In the genomic region with DNA sequence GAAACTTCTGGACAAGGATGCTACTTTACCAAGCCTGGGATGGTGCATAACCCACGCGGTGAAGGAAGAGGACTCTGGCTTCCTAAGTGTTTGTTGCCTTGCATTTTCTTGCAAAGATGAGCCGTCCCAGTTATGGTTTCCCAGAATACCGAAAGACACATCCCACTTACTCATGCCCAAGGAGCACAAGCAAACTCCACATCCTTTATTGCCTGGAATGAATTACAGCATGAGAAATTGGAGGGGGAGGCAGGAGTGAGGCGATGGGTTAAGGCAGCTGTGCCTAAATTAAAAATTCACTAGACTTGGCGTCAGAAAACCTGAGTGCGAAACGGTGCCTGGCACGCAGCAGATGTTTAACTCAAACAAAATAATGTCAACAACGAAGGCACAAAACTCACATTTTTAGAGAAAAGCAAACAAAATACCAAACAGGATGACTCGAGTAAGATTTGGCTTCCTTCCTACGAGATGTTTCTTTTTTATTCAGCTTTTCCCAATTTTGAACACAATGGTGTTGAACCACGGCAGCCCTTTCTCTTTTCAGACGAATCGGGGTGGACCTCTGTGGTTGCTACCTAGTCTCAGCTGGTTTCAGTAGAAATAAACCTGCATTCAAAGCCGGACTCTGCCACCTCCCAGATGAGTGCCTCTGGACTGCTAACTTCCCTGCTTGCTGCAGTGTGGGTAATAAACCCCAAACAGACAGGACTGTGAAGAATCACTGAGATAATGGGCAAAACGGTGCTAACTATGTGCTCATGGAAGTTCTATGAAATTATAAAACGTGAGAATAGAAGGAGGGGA, we compare ENCODE assay signal across 9 cellular contexts.
DNase-seq lines count a peak whose midpoint lies in the region; ATAC-seq, FAIRE-seq and TF ChIP-seq lines count a peak whose summit lies in the region.
"Had no signal": no experiment of that assay in that cellular context is flagged by ENCODE, and none has a peak within 500 bp of the region (broad histone marks: within the 10 kb centered on the region; RNA-seq: fewer than 3 reads in every experiment).

No MANE protein-coding gene starts in this region.

- H3K27ac Mint-ChIP-seq in HFFc6: no peak overlapping the region
- H3K27ac Mint-ChIP-seq: T-helper 17 cell had no signal

- H3K4me3 ChIP-seq in bronchial epithelial cell (ENCODE audit: low read depth, low read length) (no peak overlapping the region), right lobe of liver (no peak overlapping the region), thyroid gland (replicated peaks in 1 of 3) (no peak overlapping the region)

- H3K27ac ChIP-seq in right lobe of liver: no peak overlapping the region
- H3K27ac ChIP-seq in thyroid gland: peak overlapping the region in 2 of 3 donors; percentile 34 to 49

- H3K27me3 ChIP-seq in bronchial epithelial cell (ENCODE audit: control insufficient read depth, insufficient read depth, low read length): no peaks in the 10 kb centered on the region
- H3K27me3 ChIP-seq in right lobe of liver: peaks cover 0 to 4% of the 10 kb centered on the region in 2 donors
- no peaks in the 10 kb centered on the region for H3K27me3 ChIP-seq in thyroid gland

- FAIRE-seq in bronchial epithelial cell (lab: Jason Lieb, UNC) (peak; percentile 82), H54 (lab: Jason Lieb, UNC) (no peak)

- DNase-seq in HFFc6 (no peak), bronchial epithelial cell (ENCODE audit: low read depth) (no peak), right lobe of liver (peak; percentile 44 to 67 (median 67)), thyroid gland (no peak), T-helper 2 cell (no peak), H54 (ENCODE audit: insufficient read length, low spot score) (no peak)
- DNase-seq: activated CD8-positive, alpha-beta memory T cell treated with anti-CD3 and anti-CD28 coated beads for 24 hours; T-helper 17 cell had no signal

- H3K9me3 ChIP-seq in right lobe of liver (no peaks in the 10 kb centered on the region), thyroid gland (no peaks in the 10 kb centered on the region)

- H3K9me3 Mint-ChIP-seq in HFFc6: no peaks in the 10 kb centered on the region

- H3K4me1 ChIP-seq in right lobe of liver (peaks cover 0 to 19% (median 2%) of the 10 kb centered on the region in 4 donors), thyroid gland (peaks cover 10 to 28% of the 10 kb centered on the region in 2 donors)

- peak overlapping the region; percentile 16; the same call in 1 of the 2 replicates for H3K4me3 Mint-ChIP-seq in HFFc6
- H3K4me3 Mint-ChIP-seq: T-helper 17 cell had no signal

- H3K36me3 ChIP-seq in bronchial epithelial cell (ENCODE audit: control insufficient read depth, insufficient read depth, low read length): no peaks in the 10 kb centered on the region
- no peaks in the 10 kb centered on the region for H3K36me3 ChIP-seq in right lobe of liver
- no peaks in the 10 kb centered on the region for H3K36me3 ChIP-seq in thyroid gland

- no peaks in the 10 kb centered on the region for H3K36me3 Mint-ChIP-seq in HFFc6 (ENCODE audit: low read depth)

- H3K27me3 Mint-ChIP-seq in HFFc6 (ENCODE audit: insufficient read depth): peaks cover 50% of the 10 kb centered on the region

- intact Hi-C loops in right lobe of liver (cut with DNase I) (no loop called here), thyroid gland (cut with DNase I) (no loop called here)

- no peak for TF ChIP-seq POLR2A in right lobe of liver (IDR thresholded peaks at IDR 0.05)
- no peak for TF ChIP-seq POLR2A in thyroid gland (IDR thresholded peaks at IDR 0.05)
- no peak for TF ChIP-seq POLR2A in H54 (IDR thresholded peaks at IDR 0.05; ENCODE audit: low read depth, low read length)

- TF ChIP-seq CTCF in HFFc6 (IDR thresholded peaks at IDR 0.05): no peak
- TF ChIP-seq CTCF in bronchial epithelial cell (IDR thresholded peaks at IDR 0.05; ENCODE audit: insufficient read depth, low read length, severe bottlenecking): no peak
- no peak for TF ChIP-seq CTCF in right lobe of liver (IDR thresholded peaks at IDR 0.05)
- no peak for TF ChIP-seq CTCF in thyroid gland (IDR thresholded peaks at IDR 0.05)

- peaks cover 15% of the 10 kb centered on the region for H3K4me1 Mint-ChIP-seq in HFFc6 (ENCODE audit: low read depth)
- H3K4me1 Mint-ChIP-seq: T-helper 17 cell had no signal

- WGBS in right lobe of liver (ENCODE audit: insufficient coverage, low coverage, low lambda C conversion rate, missing lambda C conversion rate): 17% methylated on average over 18 of the region's 18 CpGs
- WGBS in thyroid gland, 2 donors: 44 to 64% methylated on average over 18 of the region's 18 CpGs

- peak; percentile 77 to 84 (median 82) for ATAC-seq in right lobe of liver
- ATAC-seq in HG03439 (IDR thresholded peaks at IDR 0.05; ENCODE audit: unreplicated experiment): no peak
- ATAC-seq: T-helper 17 cell had no signal

Comparison
In these comparisons a context has a peak if more than half of its experiments do, and no peak if none do; other contexts are left out.
1. DNase-seq: peak in right lobe of liver (3 of 3); none in HFFc6 (single experiment), bronchial epithelial cell (single experiment), thyroid gland (0 of 2), T-helper 2 cell (0 of 5) and H54 (single experiment).
2. H3K27ac ChIP-seq: peak in thyroid gland (2 of 3); none in right lobe of liver (0 of 3).